Comparison of ENCODE assay signal across 32 cellular contexts in genomic region chr18:62984656-62985315, GRCh38.
"Had no signal": no experiment of that assay in that cellular context is flagged by ENCODE, and none has a peak within 500 bp of the region (broad histone marks: within the 10 kb centered on the region; RNA-seq: fewer than 3 reads in every experiment).

No MANE protein-coding gene starts in this region.

- H3K36me3 ChIP-seq: heart left ventricle, left lung, lower lobe of right lung, neural progenitor cell, neutrophil, ovary, prostate gland, thyroid gland, transverse colon, upper lobe of left lung had no signal

- H3K4me1 ChIP-seq: prostate gland, testis had no signal

- H3K36me3 Mint-ChIP-seq: immature natural killer cell; mesothelial cell of epicardium; naive B cell; natural killer cell; neural progenitor cell; stimulated activated memory B cell treated with anti-CD40 and anti-IgM and Interleukin-4, amounts not matched to agents 10 μg/mL and 1 μg/mL and 100 μg/mL, for 72 hours had no signal

- H3K27me3 Mint-ChIP-seq: naive B cell had no signal

- ATAC-seq: heart left ventricle; left colon; left lung; lower lobe of right lung; natural killer cell; right cardiac atrium; sciatic nerve; stimulated activated memory B cell treated with anti-CD40 and anti-IgM and Interleukin-4, amounts not matched to agents 10 μg/mL and 1 μg/mL and 100 μg/mL, for 72 hours; stimulated activated naive CD8-positive, alpha-beta T cell treated with anti-CD3 and anti-CD28 coated beads, Interleukin-15, Interleukin-2, amounts not matched to agents 100 U/mL and 50 U/mL, for 24 hours had no signal

- H3K27ac ChIP-seq: heart left ventricle, left lung, lower lobe of right lung, neural progenitor cell, neutrophil, ovary, prostate gland, skin epidermis, stomach, testis, thyroid gland, transverse colon, upper lobe of left lung had no signal

- DNase-seq: heart left ventricle; immature natural killer cell; kidney; left colon; left lung; lower lobe of right lung; mammary epithelial cell; mesendoderm; naive B cell; natural killer cell; nephron progenitor cell; occipital lobe; ovary; retina; right cardiac atrium; stimulated activated CD4-positive, alpha-beta T cell treated with anti-CD3 and anti-CD28 coated beads, Interleukin-1b, Interleukin-23, amount 100 ng/mL, for 48 hours; stimulated activated CD4-positive, alpha-beta T cell treated with anti-CD3 and anti-CD28 coated beads, Interleukin-2, amount 100 ng/mL, for 48 hours; stimulated activated CD4-positive, alpha-beta T cell treated with anti-CD3 and anti-CD28 coated beads, Interleukin-4, amount 100 ng/mL, for 4 hours; stimulated activated CD8-positive, alpha-beta memory T cell treated with anti-CD3 and anti-CD28 coated beads, Interleukin-4, amount 100 ng/mL, for 48 hours; stimulated activated naive CD8-positive, alpha-beta T cell treated with anti-CD3 and anti-CD28 coated beads, Interleukin-15, Interleukin-2, amounts not matched to agents 100 U/mL and 50 U/mL, for 24 hours; stomach; testis; thyroid gland; transverse colon; upper lobe of left lung had no signal

- H3K9me3 Mint-ChIP-seq: immature natural killer cell; mesothelial cell of epicardium; naive B cell; natural killer cell; nephron progenitor cell; neural progenitor cell; stimulated activated memory B cell treated with anti-CD40 and anti-IgM and Interleukin-4, amounts not matched to agents 10 μg/mL and 1 μg/mL and 100 μg/mL, for 72 hours had no signal

- H3K27ac Mint-ChIP-seq: immature natural killer cell; mesothelial cell of epicardium; natural killer cell; nephron progenitor cell; neural progenitor cell; stimulated activated memory B cell treated with anti-CD40 and anti-IgM and Interleukin-4, amounts not matched to agents 10 μg/mL and 1 μg/mL and 100 μg/mL, for 72 hours had no signal

- H3K27me3 ChIP-seq: heart left ventricle, left lung, neural progenitor cell, neutrophil, ovary, stomach, testis, thyroid gland, transverse colon, upper lobe of left lung had no signal

- H3K9me3 ChIP-seq: heart left ventricle, left lung, lower lobe of right lung, neutrophil, ovary, prostate gland, stomach, testis, thyroid gland, transverse colon, upper lobe of left lung had no signal

- H3K4me3 Mint-ChIP-seq: immature natural killer cell; mesothelial cell of epicardium; naive B cell; natural killer cell; nephron progenitor cell; neural progenitor cell; stimulated activated memory B cell treated with anti-CD40 and anti-IgM and Interleukin-4, amounts not matched to agents 10 μg/mL and 1 μg/mL and 100 μg/mL, for 72 hours had no signal

- H3K4me3 ChIP-seq: heart left ventricle, left lung, lower lobe of right lung, neural progenitor cell, ovary, prostate gland, skin epidermis, stomach, testis, thyroid gland, transverse colon, upper lobe of left lung had no signal
